ENCODE assay signal across 20 cellular contexts in genomic region chr2:127091886-127092285, GRCh38. TPM values are rescaled to one million over a fixed set of nuclear protein-coding genes. Genes with fewer than 3 reads are reported as not detected.
DNase-seq lines count a peak whose midpoint lies in the region; ATAC-seq, FAIRE-seq and TF ChIP-seq lines count a peak whose summit lies in the region.
"Had no signal": no experiment of that assay in that cellular context is flagged by ENCODE, and none has a peak within 500 bp of the region (broad histone marks: within the 10 kb centered on the region; RNA-seq: fewer than 3 reads in every experiment).

No MANE protein-coding gene starts in this region.

- in situ Hi-C loops in KBM-7 (cut with MboI; ENCODE audit: low pct_unique_long_range_greater_than_20kb, low sequenced_read_pairs) = no loop called here

- intact Hi-C loops in Right ventricle myocardium superior (cut with DNase I) = no loop called here
- intact Hi-C loops in left cardiac atrium (cut with DNase I) = no loop called here
- intact Hi-C loops in kidney (cut with DNase I) = no loop called here
- intact Hi-C loops in psoas muscle (cut with DNase I) = no loop called here
- intact Hi-C loops in vagina (cut with DNase I) = no loop called here

- H3K4me1 ChIP-seq in kidney (ENCODE audit: control insufficient read depth in 1 of 2, insufficient read depth in 1 of 2, low read depth in 1 of 2, low read length in 2 of 2) (peaks cover 41 to 43% of the 10 kb centered on the region in 2 donors), psoas muscle (peaks cover 93% of the 10 kb centered on the region), vagina (peaks cover 67% of the 10 kb centered on the region)

- no peak overlapping the region for H3K9ac ChIP-seq in kidney (ENCODE audit: low read length in 2 of 2)

- no peaks in the 10 kb centered on the region for H3K27me3 ChIP-seq in psoas muscle (ENCODE audit: insufficient read depth in 3 of 3, low read length in 2 of 3)
- no peaks in the 10 kb centered on the region for H3K27me3 ChIP-seq in vagina

- H3K4me3 ChIP-seq in kidney (ENCODE audit: low read length in 2 of 2) (no peak overlapping the region), psoas muscle (peak overlapping the region; percentile 41), vagina (no peak overlapping the region)

- H3K9me3 ChIP-seq in kidney (ENCODE audit: control insufficient read depth in 1 of 2, low read length in 2 of 2) (no peaks in the 10 kb centered on the region), psoas muscle (no peaks in the 10 kb centered on the region), vagina (no peaks in the 10 kb centered on the region)

- peak; percentile 21 for DNase-seq in Right ventricle myocardium superior
- no peak for DNase-seq in left cardiac atrium
- DNase-seq in kidney = peak; percentile 51
- DNase-seq in psoas muscle = peak in 1 of 2 donors; percentile 42
- DNase-seq in vagina (ENCODE audit: extremely low spot score in 2 of 2) = no peak
- no peak for DNase-seq in stimulated activated naive CD4-positive, alpha-beta T cell treated with Interleukin-2 at 50 U/mL for 16 hours (lab: John Stamatoyannopoulos, UW)
- DNase-seq in stimulated activated naive CD4-positive, alpha-beta T cell (lab: John Stamatoyannopoulos, UW) = no peak
- DNase-seq in KBM-7 = no peak
- DNase-seq: AML-193, DMS53, GF-D8, Karpas-422, NCI-H1694 treated with DMSO at 0.1 percent for 48 hours, NCI-H2081 treated with DMSO at 0.1 percent for 48 hours, NCI-H2171 treated with DMSO at 0.1 percent for 48 hours, NCI-H446, NCI-H526, OCI-M1, SHP77 had no signal

- TF ChIP-seq POLR2A in vagina (IDR thresholded peaks at IDR 0.05) = no peak

- WGBS in psoas muscle, 3 donors = 77 to 87% (median 80%) methylated on average over 6 of the region's 6 CpGs

- H3K36me3 ChIP-seq in kidney (ENCODE audit: control insufficient read depth in 1 of 2, insufficient read depth in 2 of 2, low read length in 2 of 2) = no peaks in the 10 kb centered on the region
- no peaks in the 10 kb centered on the region for H3K36me3 ChIP-seq in psoas muscle (ENCODE audit: insufficient read depth in 1 of 2, low read depth in 1 of 2)
- no peaks in the 10 kb centered on the region for H3K36me3 ChIP-seq in vagina

- no peak for FAIRE-seq in kidney (lab: Jason Lieb, UNC)
- FAIRE-seq: D721Med had no signal

- TF ChIP-seq CTCF in kidney (IDR thresholded peaks at IDR 0.05; ENCODE audit: borderline replicate concordance, extremely low read depth, insufficient read depth) (no peak), psoas muscle (IDR thresholded peaks at IDR 0.05) (no peak), vagina (IDR thresholded peaks at IDR 0.05) (no peak)

- ATAC-seq in Right ventricle myocardium superior (ENCODE audit: poor library complexity) = no peak
- no peak for ATAC-seq in left cardiac atrium
- ATAC-seq in psoas muscle = no peak

- H3K27ac ChIP-seq in kidney (ENCODE audit: low read depth in 2 of 2, low read length in 2 of 2) (no peak overlapping the region), psoas muscle (peak overlapping the region; percentile 98), vagina (peak overlapping the region; percentile 85)

RNA-seq across cellular contexts. Expression of gene BIN1, which starts 15.1 kb away (rescaled TPM):
- total RNA-seq in Right ventricle myocardium superior (15.7 TPM), left cardiac atrium (10 to 100 TPM; 16.2 to 23.6 TPM), kidney (121 TPM), psoas muscle (1,000 to 10,000 TPM; 1,036 to 1,643 (median 1,260) TPM), vagina (60.9 TPM)
- polyA plus RNA-seq in kidney (ENCODE audit: insufficient read depth, low read depth, low replicate concordance) (167 TPM), psoas muscle (1,000 to 10,000 TPM in 2 of 3 donors, 100 to 1,000 TPM in 1; 615 to 1,667 (median 1,547) TPM)

Comparison
In these comparisons a context has a peak if more than half of its experiments do, and no peak if none do; other contexts are left out.
1. DNase-seq: peak in Right ventricle myocardium superior (single experiment) and kidney (single experiment); none in left cardiac atrium (single experiment), vagina (0 of 2), stimulated activated naive CD4-positive, alpha-beta T cell treated with Interleukin-2 at 50 U/mL for 16 hours (single experiment), stimulated activated naive CD4-positive, alpha-beta T cell (0 of 6) and KBM-7 (single experiment).
2. H3K27ac ChIP-seq: peak in psoas muscle (single experiment) and vagina (single experiment); none in kidney (0 of 2).